In the genomic region with DNA sequence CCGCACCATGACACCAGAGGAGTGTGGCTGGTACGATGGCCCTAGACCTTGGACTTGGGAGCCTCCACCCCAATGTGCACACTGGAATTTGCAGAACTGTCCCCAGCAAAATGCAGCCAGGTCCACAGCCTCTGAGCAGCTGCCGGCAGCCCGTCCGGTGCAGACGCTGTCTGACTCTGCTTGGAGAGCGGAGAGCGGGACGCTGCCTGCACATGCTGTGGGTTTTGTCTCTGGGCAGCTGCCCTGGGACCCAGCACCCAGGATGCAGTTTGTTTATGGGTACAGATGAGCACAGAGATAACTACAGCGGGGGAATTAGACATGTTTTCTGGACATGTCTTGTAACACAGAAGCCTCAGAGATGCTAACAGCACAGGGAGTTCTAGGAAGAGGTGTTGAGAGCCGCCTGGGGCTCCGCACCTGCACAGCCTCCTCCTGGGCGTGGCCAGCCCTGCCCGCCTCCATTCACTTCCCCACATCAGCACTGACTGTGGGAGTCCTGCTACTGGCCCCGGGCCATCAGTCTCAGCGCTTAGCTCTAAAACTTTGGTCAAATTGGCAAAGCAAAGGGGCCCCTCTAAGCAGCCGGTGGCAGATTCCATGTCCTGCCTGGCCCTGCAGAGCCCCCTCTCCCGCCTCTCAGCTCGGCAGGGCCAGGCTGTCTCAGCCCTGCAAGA, we compare ENCODE assay signal across 21 cellular contexts.
"Had no signal": no experiment of that assay in that cellular context is flagged by ENCODE, and none has a peak within 500 bp of the region (broad histone marks: within the 10 kb centered on the region; RNA-seq: fewer than 3 reads in every experiment).

No MANE protein-coding gene starts in this region.

- H3K27ac Mint-ChIP-seq: activated CD4-positive, alpha-beta T cell treated with anti-CD3 and anti-CD28 coated beads, Interleukin-2, amount 10 ng/mL, durations not matched to agents 7 days and 5 days; activated naive CD8-positive, alpha-beta T cell treated with anti-CD3 and anti-CD28 coated beads for 36 hours; activated T-helper 1 cell treated with anti-CD3 and anti-CD28 coated beads, Interleukin-12 subunit alpha, Interleukin-12 subunit beta, Interleukin-2, Interleukin-4 antibody, amounts not matched to agents 30 ng/mL and 10 ng/mL and 1 ng/mL, durations not matched to agents 14 hours and 24 hours and 36 hours; mesothelial cell of epicardium; nephron progenitor cell; T-helper 17 cell had no signal

- H3K4me1 ChIP-seq: body of pancreas, colonic mucosa, psoas muscle, spleen, thyroid gland had no signal

- H3K9me3 Mint-ChIP-seq: activated CD4-positive, alpha-beta T cell treated with anti-CD3 and anti-CD28 coated beads, Interleukin-2, amount 10 ng/mL, durations not matched to agents 7 days and 5 days; activated naive CD8-positive, alpha-beta T cell treated with anti-CD3 and anti-CD28 coated beads for 36 hours; activated T-helper 1 cell treated with anti-CD3 and anti-CD28 coated beads, Interleukin-12 subunit alpha, Interleukin-12 subunit beta, Interleukin-2, Interleukin-4 antibody, amounts not matched to agents 30 ng/mL and 10 ng/mL and 1 ng/mL, durations not matched to agents 14 hours and 24 hours and 36 hours had no signal

- ATAC-seq: body of pancreas, left cardiac atrium, psoas muscle, sciatic nerve, T-helper 17 cell had no signal

- H3K4me1 Mint-ChIP-seq: activated CD4-positive, alpha-beta T cell treated with anti-CD3 and anti-CD28 coated beads, Interleukin-2, amount 10 ng/mL, durations not matched to agents 7 days and 5 days; activated naive CD8-positive, alpha-beta T cell treated with anti-CD3 and anti-CD28 coated beads for 36 hours; mesothelial cell of epicardium; nephron progenitor cell; T-helper 17 cell had no signal

- H3K36me3 Mint-ChIP-seq: activated naive CD8-positive, alpha-beta T cell treated with anti-CD3 and anti-CD28 coated beads for 36 hours; mesothelial cell of epicardium had no signal

- H3K27ac ChIP-seq: body of pancreas, colonic mucosa, psoas muscle, spleen, thyroid gland had no signal

- DNase-seq: activated CD4-positive, alpha-beta T cell treated with anti-CD3 and anti-CD28 coated beads, Interleukin-2, amount 10 ng/mL, durations not matched to agents 7 days and 5 days; activated CD4-positive, CD25-positive, alpha-beta regulatory T cell; activated naive CD8-positive, alpha-beta T cell treated with anti-CD3 and anti-CD28 coated beads for 36 hours; amygdala; body of pancreas; central memory CD4-positive, alpha-beta T cell; colonic mucosa; foreskin fibroblast; glutamatergic neuron; hypothalamus; left cardiac atrium; nephron progenitor cell; psoas muscle; spleen; stimulated activated CD4-positive, alpha-beta T cell treated with anti-CD3 and anti-CD28 coated beads, Interleukin-1b, Interleukin-23, amount 100 ng/mL, for 48 hours; T-helper 17 cell; thyroid gland had no signal

- H3K36me3 ChIP-seq: colonic mucosa, spleen, thyroid gland had no signal

- H3K9me3 ChIP-seq: body of pancreas, colonic mucosa, psoas muscle, thyroid gland had no signal

- H3K27me3 Mint-ChIP-seq: activated CD4-positive, alpha-beta T cell treated with anti-CD3 and anti-CD28 coated beads, Interleukin-2, amount 10 ng/mL, durations not matched to agents 7 days and 5 days; activated naive CD8-positive, alpha-beta T cell treated with anti-CD3 and anti-CD28 coated beads for 36 hours; T-helper 17 cell had no signal

- H3K27me3 ChIP-seq: body of pancreas, colonic mucosa, thyroid gland had no signal

- H3K4me3 ChIP-seq: body of pancreas, colonic mucosa, lung, psoas muscle, spleen, thyroid gland had no signal

- H3K4me3 Mint-ChIP-seq: activated CD4-positive, alpha-beta T cell treated with anti-CD3 and anti-CD28 coated beads, Interleukin-2, amount 10 ng/mL, durations not matched to agents 7 days and 5 days; activated naive CD8-positive, alpha-beta T cell treated with anti-CD3 and anti-CD28 coated beads for 36 hours; activated T-helper 1 cell treated with anti-CD3 and anti-CD28 coated beads, Interleukin-12 subunit alpha, Interleukin-12 subunit beta, Interleukin-2, Interleukin-4 antibody, amounts not matched to agents 30 ng/mL and 10 ng/mL and 1 ng/mL, durations not matched to agents 14 hours and 24 hours and 36 hours; mesothelial cell of epicardium; nephron progenitor cell; T-helper 17 cell had no signal
